ENCODE assay signal across 13 cellular contexts in genomic region chr19:10499550-10500246, GRCh38. TPM values are rescaled to one million over a fixed set of nuclear protein-coding genes. Genes with fewer than 3 reads are reported as not detected.
DNase-seq lines count a peak whose midpoint lies in the region; ATAC-seq and TF ChIP-seq lines count a peak whose summit lies in the region.
"Had no signal": no experiment of that assay in that cellular context is flagged by ENCODE, and none has a peak within 500 bp of the region (broad histone marks: within the 10 kb centered on the region; RNA-seq: fewer than 3 reads in every experiment).

No MANE protein-coding gene starts in this region.

- peak overlapping the region; percentile 14 to 65 (median 55) for H3K27ac Mint-ChIP-seq in CD4-positive, CD25-positive, alpha-beta regulatory T cell
- H3K27ac Mint-ChIP-seq in central memory CD8-positive, alpha-beta T cell (ENCODE audit: low read depth) = no peak overlapping the region
- peak overlapping the region; percentile 73 to 83 (median 77) for H3K27ac Mint-ChIP-seq in nephron

- CTCF ChIA-PET in HEK293 (lab: Yijun Ruan, JAX) = interaction anchor here (0.6 to 1.7 kb wide), 3 partner anchors 21 to 164 kb away, joined by 3 to 5 read pairs (median 3); no protein-coding TSS in a partner anchor

- H3K4me3 ChIP-seq in CD4-positive, CD25-positive, alpha-beta regulatory T cell (ENCODE audit: low read depth, low read length) = no peak overlapping the region
- H3K4me3 ChIP-seq in HEK293 (ENCODE audit: low read depth, low read length) = no peak overlapping the region

- H3K27me3 ChIP-seq in CD4-positive, CD25-positive, alpha-beta regulatory T cell (ENCODE audit: control insufficient read depth, insufficient read depth, low read length) = no peaks in the 10 kb centered on the region

- peaks cover 42% of the 10 kb centered on the region for H3K4me1 ChIP-seq in CD4-positive, CD25-positive, alpha-beta regulatory T cell (ENCODE audit: control insufficient read depth, insufficient read depth, low read length, poor library complexity, severe bottlenecking)
- peaks cover 4% of the 10 kb centered on the region; the same call in 1 of the 2 replicates for H3K4me1 ChIP-seq in HEK293 (ENCODE audit: control insufficient read depth, insufficient read depth, low read length)

- TF ChIP-seq CTCF in HEK293 (tag by site-specific recombination; IDR thresholded peaks at IDR 0.05) = no peak
- no peak for TF ChIP-seq CTCF in nephron (IDR thresholded peaks at IDR 0.05; ENCODE audit: unreplicated experiment in 3 of 3)

- H3K36me3 ChIP-seq in CD4-positive, CD25-positive, alpha-beta regulatory T cell (ENCODE audit: control insufficient read depth, insufficient read depth, low read length) = peaks cover 18% of the 10 kb centered on the region
- H3K36me3 ChIP-seq in HEK293 (ENCODE audit: control insufficient read depth in 2 of 2, insufficient read depth in 1 of 2, low read length in 2 of 2) = peaks cover 31 to 49% of the 10 kb centered on the region in 2 experiments; a peak in 2 of 3 replicates

- no peaks in the 10 kb centered on the region for H3K27me3 Mint-ChIP-seq in CD4-positive, CD25-positive, alpha-beta regulatory T cell
- no peaks in the 10 kb centered on the region for H3K27me3 Mint-ChIP-seq in central memory CD8-positive, alpha-beta T cell
- peaks cover 4% of the 10 kb centered on the region for H3K27me3 Mint-ChIP-seq in nephron (ENCODE audit: low read depth)
- H3K27me3 Mint-ChIP-seq: naive B cell had no signal

- H3K4me1 Mint-ChIP-seq in CD4-positive, CD25-positive, alpha-beta regulatory T cell = peaks cover 0 to 41% (median 20%) of the 10 kb centered on the region in 4 donors
- H3K4me1 Mint-ChIP-seq in central memory CD8-positive, alpha-beta T cell = peaks cover 42% of the 10 kb centered on the region
- H3K4me1 Mint-ChIP-seq in nephron = peaks cover 10% of the 10 kb centered on the region

- no peak overlapping the region for H3K27ac ChIP-seq in CD4-positive, CD25-positive, alpha-beta regulatory T cell (ENCODE audit: insufficient read depth, low read length, poor library complexity, severe bottlenecking)
- no peak overlapping the region for H3K27ac ChIP-seq in HEK293 (ENCODE audit: extremely low read depth, low read depth, low read length)

- DNase-seq in CD4-positive, CD25-positive, alpha-beta regulatory T cell = no peak
- DNase-seq in central memory CD8-positive, alpha-beta T cell (ENCODE audit: low spot score in 2 of 2) = no peak
- DNase-seq in NCI-H748 treated with DMSO at 0.1 percent for 48 hours (lab: John Stamatoyannopoulos, UW) (no peak), NCI-H1417 (lab: John Stamatoyannopoulos, UW) (no peak)
- DNase-seq: activated CD4-positive, alpha-beta T cell treated with anti-CD3 and anti-CD28 coated beads, Interleukin-2, amount 50 U/mL, for 4 hours; Kasumi-1; naive B cell; NCI-H2081 had no signal

- peak overlapping the region in 3 of 4 donors; percentile 67 to 87 (median 83) for H3K4me3 Mint-ChIP-seq in CD4-positive, CD25-positive, alpha-beta regulatory T cell
- peak overlapping the region; percentile 72 for H3K4me3 Mint-ChIP-seq in central memory CD8-positive, alpha-beta T cell
- H3K4me3 Mint-ChIP-seq in nephron = peak overlapping the region; percentile 73 to 88 (median 82)

- H3K9me3 ChIP-seq in CD4-positive, CD25-positive, alpha-beta regulatory T cell (ENCODE audit: control insufficient read depth in 2 of 2, low read length in 2 of 2) = no peaks in the 10 kb centered on the region
- no peaks in the 10 kb centered on the region for H3K9me3 ChIP-seq in HEK293 (ENCODE audit: control insufficient read depth, insufficient read depth, low read depth, low read length)

- POLR2A ChIA-PET in HEK293 (lab: Yijun Ruan, JAX) = interaction anchor here (0.6 to 1.5 kb wide), 3 partner anchors 53 to 278 kb away, joined by 3 to 4 read pairs (median 3); no protein-coding TSS in a partner anchor

- peaks cover 15% of the 10 kb centered on the region for H3K36me3 Mint-ChIP-seq in CD4-positive, CD25-positive, alpha-beta regulatory T cell
- peaks cover 24% of the 10 kb centered on the region for H3K36me3 Mint-ChIP-seq in central memory CD8-positive, alpha-beta T cell (ENCODE audit: insufficient read depth)
- peaks cover 39% of the 10 kb centered on the region for H3K36me3 Mint-ChIP-seq in nephron (ENCODE audit: low read depth)
- H3K36me3 Mint-ChIP-seq: naive B cell had no signal

- peaks cover 0 to 2% (median 0%) of the 10 kb centered on the region in 7 donors for H3K9me3 Mint-ChIP-seq in CD4-positive, CD25-positive, alpha-beta regulatory T cell
- no peaks in the 10 kb centered on the region for H3K9me3 Mint-ChIP-seq in central memory CD8-positive, alpha-beta T cell
- no peaks in the 10 kb centered on the region for H3K9me3 Mint-ChIP-seq in nephron
- H3K9me3 Mint-ChIP-seq: naive B cell had no signal

- no peak for ATAC-seq in CD4-positive, CD25-positive, alpha-beta regulatory T cell (ENCODE audit: low read depth in 2 of 2)
- no peak for ATAC-seq in central memory CD8-positive, alpha-beta T cell (replicated peaks; ENCODE audit: extremely low read depth, poor library complexity, severe bottlenecking)
- ATAC-seq in GM18517 (IDR thresholded peaks at IDR 0.05; ENCODE audit: unreplicated experiment) (no peak), GM21447 (IDR thresholded peaks at IDR 0.05; ENCODE audit: unreplicated experiment) (no peak)

TF ChIP-seq in HEK293, 187 proteins besides CTCF, POLR2A, EP300 and RAD21:
- no peak for TF ChIP-seq ZSCAN30 (tag by site-specific recombination; IDR thresholded peaks at IDR 0.05)
- TF ChIP-seq ZIC2 (tag by site-specific recombination; IDR thresholded peaks at IDR 0.05) = peak; percentile 42; the same call in 1 of the 2 replicates

RNA-seq across cellular contexts. Expression of gene KEAP1, which starts 3.5 kb away (rescaled TPM):
- total RNA-seq in CD4-positive, CD25-positive, alpha-beta regulatory T cell = 26.2 TPM
- polyA plus RNA-seq in CD4-positive, CD25-positive, alpha-beta regulatory T cell = 10 to 100 TPM; 45.0 to 75.1 (median 56.3) TPM

RNA-seq across cellular contexts. Expression of gene S1PR5, which starts 17.5 kb away (rescaled TPM):
- not detected for total RNA-seq in CD4-positive, CD25-positive, alpha-beta regulatory T cell
- polyA plus RNA-seq in CD4-positive, CD25-positive, alpha-beta regulatory T cell = under 1 TPM in 3 of 4 donors, not detected in 1; 0.17 to 0.31 (median 0.30) TPM
- total RNA-seq: dermis microvascular lymphatic vessel endothelial cell had no signal

RNA-seq across cellular contexts. Expression of gene ATG4D, which starts 44.0 kb away (rescaled TPM):
- 62.4 TPM for total RNA-seq in CD4-positive, CD25-positive, alpha-beta regulatory T cell
- 10 to 100 TPM; 14.0 to 17.0 (median 14.7) TPM for polyA plus RNA-seq in CD4-positive, CD25-positive, alpha-beta regulatory T cell
